In the genomic region with DNA sequence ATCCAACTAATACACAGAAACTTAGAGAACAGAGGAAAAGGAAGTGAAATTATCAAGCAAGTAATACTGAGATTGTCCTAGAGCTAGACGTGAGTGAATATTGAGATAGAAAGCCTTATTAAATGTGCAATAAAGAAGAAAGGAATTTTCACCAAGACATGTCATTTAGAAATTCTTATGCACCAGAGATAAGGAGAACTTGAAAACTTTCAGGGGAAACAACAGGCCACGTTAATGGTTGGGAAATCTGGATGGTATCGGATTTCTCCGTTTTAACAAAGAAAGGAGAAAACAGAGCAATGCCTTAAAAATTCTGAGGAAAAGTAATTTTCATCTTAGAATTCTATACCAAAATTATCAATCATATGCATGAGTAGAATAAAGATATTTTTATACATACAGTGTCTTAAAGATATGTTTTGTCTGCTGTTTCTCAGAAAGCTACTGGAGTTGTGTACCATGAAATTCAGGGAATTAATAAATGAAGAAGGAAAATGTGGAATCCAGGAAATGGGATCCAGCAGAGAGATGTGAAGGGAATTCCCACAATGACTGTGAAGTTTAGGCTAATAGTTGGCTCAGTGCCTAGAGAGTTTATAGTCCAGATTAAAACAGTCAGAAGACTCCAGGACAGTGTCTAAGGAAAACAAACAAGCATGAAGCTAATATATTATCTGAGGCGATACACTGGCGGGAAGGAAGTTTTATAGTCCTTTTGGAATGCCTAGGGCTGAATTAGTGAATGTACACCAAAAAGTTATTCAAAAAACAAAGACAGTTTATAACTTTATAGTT, we compare ENCODE assay signal across 17 cellular contexts.
DNase-seq lines count a peak whose midpoint lies in the region; ATAC-seq and TF ChIP-seq lines count a peak whose summit lies in the region.
"Had no signal": no experiment of that assay in that cellular context is flagged by ENCODE, and none has a peak within 500 bp of the region (broad histone marks: within the 10 kb centered on the region; RNA-seq: fewer than 3 reads in every experiment).

No MANE protein-coding gene starts in this region.

- no peaks in the 10 kb centered on the region for H3K9me3 ChIP-seq in GM23248 (ENCODE audit: low read depth)
- H3K9me3 ChIP-seq: esophagus muscularis mucosa had no signal

- H3K4me1 Mint-ChIP-seq in activated CD8-positive, alpha-beta memory T cell treated with anti-CD3 and anti-CD28 coated beads, Interleukin-2, amount 10 ng/mL, durations not matched to agents 7 days and 5 days = no peaks in the 10 kb centered on the region
- H3K4me1 Mint-ChIP-seq: T-cell had no signal

- no peaks in the 10 kb centered on the region for H4K20me1 ChIP-seq in GM23248 (ENCODE audit: insufficient read depth)

- DNase-seq in GM23248 = peak; percentile 7
- DNase-seq in RPMI7951 (ENCODE audit: low read depth) = peak; percentile 34
- peak; percentile 19 to 46 for DNase-seq in foreskin fibroblast
- DNase-seq in renal cortical epithelial cell (ENCODE audit: low read depth) = peak; percentile 91
- DNase-seq in activated CD8-positive, alpha-beta memory T cell treated with anti-CD3 and anti-CD28 coated beads, Interleukin-2, amount 10 ng/mL, durations not matched to agents 7 days and 5 days = no peak
- DNase-seq in GDM1 (lab: John Stamatoyannopoulos, UW) = no peak
- DNase-seq in NCI-H187 treated with DMSO at 0.1 percent for 48 hours (lab: John Stamatoyannopoulos, UW) = no peak
- no peak for DNase-seq in NCI-H2107 treated with DMSO at 0.1 percent for 48 hours (lab: John Stamatoyannopoulos, UW; ENCODE audit: unreplicated experiment)
- DNase-seq: activated CD4-positive, alpha-beta T cell treated with anti-CD3 and anti-CD28 coated beads for 4 hours; caudate nucleus; CD8-positive, alpha-beta T cell; H9; NCI-H2029; stimulated activated naive CD4-positive, alpha-beta T cell; T-cell had no signal

- no peaks in the 10 kb centered on the region for H3K9me2 ChIP-seq in GM23248 (ENCODE audit: insufficient read depth)

- no peaks in the 10 kb centered on the region for H3K27me3 Mint-ChIP-seq in activated CD8-positive, alpha-beta memory T cell treated with anti-CD3 and anti-CD28 coated beads, Interleukin-2, amount 10 ng/mL, durations not matched to agents 7 days and 5 days

- CTCF ChIA-PET in activated CD8-positive, alpha-beta memory T cell treated with anti-CD3 and anti-CD28 coated beads, Interleukin-2, amount 10 ng/mL, durations not matched to agents 7 days and 5 days (lab: Charles Lee) = no interaction called here

- no peak for TF ChIP-seq CTCF in foreskin fibroblast (IDR thresholded peaks at IDR 0.05; ENCODE audit: low read depth, low read length)

- no peaks in the 10 kb centered on the region for H3K4me1 ChIP-seq in GM23248 (ENCODE audit: insufficient read depth)
- H3K4me1 ChIP-seq: esophagus muscularis mucosa had no signal

- H3K79me2 ChIP-seq in GM23248 (ENCODE audit: insufficient read depth) = no peaks in the 10 kb centered on the region

- no peaks in the 10 kb centered on the region for H3K9me3 Mint-ChIP-seq in activated CD8-positive, alpha-beta memory T cell treated with anti-CD3 and anti-CD28 coated beads, Interleukin-2, amount 10 ng/mL, durations not matched to agents 7 days and 5 days (ENCODE audit: low read depth)
- H3K9me3 Mint-ChIP-seq: CD8-positive, alpha-beta T cell; H9; IgD-negative memory B cell had no signal

- H3K9ac ChIP-seq in GM23248 = no peak overlapping the region

- WGBS in GM23248 (ENCODE audit: low coverage in 1 of 2, low lambda C conversion rate in 2 of 2, missing lambda C conversion rate in 2 of 2), 2 experiments = 79 to 82% methylated on average over 6 of the region's 6 CpGs

- H3K4me3 ChIP-seq in GM23248 (no peak overlapping the region), foreskin fibroblast (ENCODE audit: low read depth in 1 of 2, low read length in 2 of 2) (no peak overlapping the region)
- H3K4me3 ChIP-seq: esophagus muscularis mucosa had no signal

- no peaks in the 10 kb centered on the region for H3F3A ChIP-seq in GM23248 (ENCODE audit: insufficient read depth)

- no peak overlapping the region for H2AFZ ChIP-seq in GM23248

- no peak overlapping the region for H3K4me3 Mint-ChIP-seq in activated CD8-positive, alpha-beta memory T cell treated with anti-CD3 and anti-CD28 coated beads, Interleukin-2, amount 10 ng/mL, durations not matched to agents 7 days and 5 days
- H3K4me3 Mint-ChIP-seq: CD8-positive, alpha-beta T cell; H9; IgD-negative memory B cell; T-cell had no signal

- in situ Hi-C loops in GM23248 (cut with MboI) = no loop called here

- H3K27ac Mint-ChIP-seq in activated CD8-positive, alpha-beta memory T cell treated with anti-CD3 and anti-CD28 coated beads, Interleukin-2, amount 10 ng/mL, durations not matched to agents 7 days and 5 days = no peak overlapping the region
- H3K27ac Mint-ChIP-seq: CD8-positive, alpha-beta T cell; IgD-negative memory B cell; T-cell had no signal

- no peak overlapping the region for H3K27ac ChIP-seq in GM23248
- H3K27ac ChIP-seq: esophagus muscularis mucosa had no signal

- H3K36me3 ChIP-seq in GM23248 (ENCODE audit: low read depth) = no peaks in the 10 kb centered on the region
- H3K36me3 ChIP-seq: esophagus muscularis mucosa had no signal

- H3K36me3 Mint-ChIP-seq in activated CD8-positive, alpha-beta memory T cell treated with anti-CD3 and anti-CD28 coated beads, Interleukin-2, amount 10 ng/mL, durations not matched to agents 7 days and 5 days = no peaks in the 10 kb centered on the region
- H3K36me3 Mint-ChIP-seq: CD8-positive, alpha-beta T cell; IgD-negative memory B cell; T-cell had no signal

- no peaks in the 10 kb centered on the region for H3K27me3 ChIP-seq in GM23248 (replicated peaks; ENCODE audit: insufficient read depth)
- H3K27me3 ChIP-seq: esophagus muscularis mucosa had no signal

- ATAC-seq in activated CD8-positive, alpha-beta memory T cell treated with anti-CD3 and anti-CD28 coated beads, Interleukin-2, amount 10 ng/mL, durations not matched to agents 7 days and 5 days = no peak
- ATAC-seq: CD8-positive, alpha-beta T cell; T-cell had no signal

- no peak overlapping the region for H3K4me2 ChIP-seq in GM23248 (ENCODE audit: unreplicated experiment)

Comparison
In these comparisons a context has a peak if more than half of its experiments do, and no peak if none do; other contexts are left out.
1. DNase-seq: peak in GM23248 (single experiment), RPMI7951 (single experiment), foreskin fibroblast (2 of 2) and renal cortical epithelial cell (single experiment); none in activated CD8-positive, alpha-beta memory T cell treated with anti-CD3 and anti-CD28 coated beads, Interleukin-2, amount 10 ng/mL, durations not matched to agents 7 days and 5 days (single experiment), GDM1 (single experiment), NCI-H187 treated with DMSO at 0.1 percent for 48 hours (single experiment) and NCI-H2107 treated with DMSO at 0.1 percent for 48 hours (single experiment).